2 cellular contexts compared by ENCODE assay signal in the genomic region with DNA sequence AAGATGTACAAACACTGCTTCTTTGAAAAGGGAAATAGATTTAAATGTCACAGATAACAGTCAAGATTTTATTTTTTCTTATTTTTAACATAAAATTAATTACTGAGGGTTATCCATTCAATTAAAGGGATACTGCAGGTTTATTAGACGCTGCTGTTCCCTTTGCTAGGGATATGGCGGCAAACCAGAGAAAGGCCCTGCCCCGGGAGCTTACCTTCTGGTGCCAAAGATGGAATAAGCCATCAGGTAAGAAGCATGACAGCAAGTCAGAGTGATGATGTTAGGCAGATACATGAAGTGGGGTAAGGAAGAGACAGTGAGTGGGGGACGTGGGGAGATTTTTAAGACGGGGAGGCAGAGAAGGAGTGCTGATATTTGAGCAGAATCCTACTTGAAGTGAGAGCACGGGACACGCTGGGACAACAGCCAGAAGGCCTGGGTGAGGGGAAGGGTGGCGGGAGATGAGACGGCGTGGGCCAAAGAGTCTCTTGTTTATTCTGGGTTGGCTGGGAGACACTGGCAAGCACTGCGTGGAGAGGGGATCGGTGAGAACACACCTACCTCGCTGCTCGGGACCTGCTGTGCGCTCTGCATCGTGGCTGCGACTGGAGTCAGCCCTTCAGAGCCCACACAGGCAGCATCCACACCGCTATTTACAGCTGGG.
TF ChIP-seq lines count a peak whose summit lies in the region.

No MANE protein-coding gene starts in this region.

TF ChIP-seq in GM23338, 12 proteins besides CTCF, POLR2A, EP300 and RAD21 (continues in another document):
- TF ChIP-seq STAT1 (IDR thresholded peaks at IDR 0.05; ENCODE audit: unreplicated experiment) = no peak
- TF ChIP-seq EZH2phosphoT487 (IDR thresholded peaks at IDR 0.05; ENCODE audit: unreplicated experiment) = no peak
- TF ChIP-seq REST (IDR thresholded peaks at IDR 0.05; ENCODE audit: unreplicated experiment) = no peak
- TF ChIP-seq ZNF331 (CRISPR knock-in tag; IDR thresholded peaks at IDR 0.05; ENCODE audit: low read depth) = no peak
- TF ChIP-seq NANOG (IDR thresholded peaks at IDR 0.05; ENCODE audit: borderline replicate concordance) = no peak
- TF ChIP-seq POLR2AphosphoS5 (IDR thresholded peaks at IDR 0.05; ENCODE audit: low read depth) = no peak
- TF ChIP-seq CREB1 (CRISPR knock-in tag; IDR thresholded peaks at IDR 0.05; ENCODE audit: low read depth) = no peak
- no peak for TF ChIP-seq ZNF114 (CRISPR knock-in tag; IDR thresholded peaks at IDR 0.05)
- no peak for TF ChIP-seq JUNB (IDR thresholded peaks at IDR 0.05; ENCODE audit: unreplicated experiment)
- no peak for TF ChIP-seq EZH2 (IDR thresholded peaks at IDR 0.05; ENCODE audit: low read depth, unreplicated experiment)
- TF ChIP-seq ETS1 (IDR thresholded peaks at IDR 0.05) = no peak

TF ChIP-seq in H1, 55 proteins besides CTCF, POLR2A, EP300 and RAD21:
- TF ChIP-seq SIX5 (IDR thresholded peaks at IDR 0.05; ENCODE audit: low read depth, low read length) (no peak), CEBPB (IDR thresholded peaks at IDR 0.05; ENCODE audit: low read depth, low read length) (no peak), TEAD4 (IDR thresholded peaks at IDR 0.05; ENCODE audit: low read depth, low read length) (no peak), PHF8 (conservative IDR thresholded peaks at IDR 0.05; ENCODE audit: low read depth, low read length) (no peak), CHD2 (IDR thresholded peaks at IDR 0.05; ENCODE audit: low read length) (no peak), CBX8 (IDR thresholded peaks at IDR 0.05; ENCODE audit: borderline replicate concordance, low read depth, low read length) (no peak), CTBP2 (IDR thresholded peaks at IDR 0.05; ENCODE audit: borderline replicate concordance, insufficient read depth, insufficient read length, low read length) (no peak), TBP (IDR thresholded peaks at IDR 0.05; ENCODE audit: low read depth, low read length) (no peak), MAFK (IDR thresholded peaks at IDR 0.05; ENCODE audit: low read depth, low read length) (no peak), NRF1 (IDR thresholded peaks at IDR 0.05; ENCODE audit: low read depth, low read length) (no peak)
